ENCODE assay signal across 15 cellular contexts in the genomic region with DNA sequence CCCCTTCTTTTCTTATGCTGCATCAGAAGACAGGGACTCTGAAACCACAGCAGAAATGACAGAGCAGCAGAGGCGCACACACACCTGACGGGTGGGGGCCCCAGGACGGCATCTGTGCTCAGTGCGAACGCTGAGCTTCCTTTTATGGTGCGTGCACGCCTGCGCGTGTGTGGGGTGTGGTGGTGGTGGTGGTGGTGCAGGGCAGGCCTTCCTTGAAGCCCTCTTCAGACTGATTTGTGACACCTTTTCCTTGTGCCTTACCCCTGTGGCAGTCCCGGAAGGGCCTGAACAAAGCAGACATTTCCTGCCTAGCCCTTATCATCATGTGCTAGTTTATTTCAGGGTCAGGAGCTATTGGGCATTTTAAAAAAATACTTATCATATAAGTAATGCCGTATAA.
DNase-seq lines count a peak whose midpoint lies in the region; ATAC-seq and TF ChIP-seq lines count a peak whose summit lies in the region.
"Had no signal": no experiment of that assay in that cellular context is flagged by ENCODE, and none has a peak within 500 bp of the region (broad histone marks: within the 10 kb centered on the region; RNA-seq: fewer than 3 reads in every experiment).

No MANE protein-coding gene starts in this region.

- in situ Hi-C loops in ACHN (cut with HindIII; ENCODE audit: low pct_ligation_motif_present, low pct_unique_long_range_greater_than_20kb, low sequenced_read_pairs): no loop called here

- DNase-seq in activated gamma-delta T cell treated with Interleukin-2 at 50 U/mL for 16 hours (peak; percentile 14), activated gamma-delta T cell (lab: John Stamatoyannopoulos, UW) (no peak), NCI-H69 (lab: John Stamatoyannopoulos, UW) (peak; percentile 24), thoracic aorta (ENCODE audit: low spot score) (no peak), OCI-M1 (lab: John Stamatoyannopoulos, UW) (no peak), ACHN (no peak)
- DNase-seq: activated CD4-positive, alpha-beta T cell treated with anti-CD3 and anti-CD28 coated beads for 1 hour; dorsolateral prefrontal cortex; NCI-H1694 treated with DMSO at 0.1 percent for 48 hours; NCI-H524 treated with DMSO at 0.1 percent for 48 hours; SW 1271 had no signal

- H3K4me3 ChIP-seq in thoracic aorta: no peak overlapping the region
- H3K4me3 ChIP-seq: dorsolateral prefrontal cortex had no signal

- TF ChIP-seq CTCF in thoracic aorta (IDR thresholded peaks at IDR 0.05): no peak

- no peaks in the 10 kb centered on the region for H3K27me3 ChIP-seq in thoracic aorta (replicated peaks; ENCODE audit: insufficient read depth)

- ATAC-seq in esophagus mucosa: peak; percentile 40
- ATAC-seq in thoracic aorta (ENCODE audit: insufficient number of reproducible peaks, low FRiP score, low read depth): no peak
- no peak for ATAC-seq in GM21723 (IDR thresholded peaks at IDR 0.05; ENCODE audit: unreplicated experiment)
- ATAC-seq: natural killer cell treated with Interleukin-12 subunit alpha and Interleukin-12 subunit beta and Interleukin-15 and Interleukin-18, amount 100 ng/mL, for 72 hours; Panc1 had no signal

- peak overlapping the region; percentile 83 to 90 for H3K27ac ChIP-seq in thoracic aorta

- no peaks in the 10 kb centered on the region for H3K36me3 ChIP-seq in thoracic aorta

- peaks cover 33 to 57% of the 10 kb centered on the region in 2 donors for H3K4me1 ChIP-seq in thoracic aorta (ENCODE audit: control insufficient read depth in 1 of 2, low read depth in 2 of 2)

- H3K9me3 ChIP-seq in thoracic aorta: no peaks in the 10 kb centered on the region

Comparison
In these comparisons a context has a peak if more than half of its experiments do, and no peak if none do; other contexts are left out.
1. DNase-seq: peak in activated gamma-delta T cell treated with Interleukin-2 at 50 U/mL for 16 hours (single experiment) and NCI-H69 (single experiment); none in activated gamma-delta T cell (single experiment), thoracic aorta (single experiment), OCI-M1 (single experiment) and ACHN (single experiment).